8 cellular contexts compared by ENCODE assay signal in genomic region chr9:97501972-97502221, GRCh38. TPM values are rescaled to one million over a fixed set of nuclear protein-coding genes. Genes with fewer than 3 reads are reported as not detected.
DNase-seq lines count a peak whose midpoint lies in the region; ATAC-seq, FAIRE-seq and TF ChIP-seq lines count a peak whose summit lies in the region.

No MANE protein-coding gene starts in this region.

- DNase-seq in K562 (ENCODE audit: extremely low read depth in 1 of 4, low spot score in 3 of 4) (peak in 1 of 4 experiments; percentile 46), memory B cell (ENCODE audit: low spot score in 2 of 2) (peak in 1 of 2 donors; percentile 5), GM19240 (ENCODE audit: insufficient read length, low spot score) (no peak), NCI-H226 (no peak), RPMI8226 (no peak)
- no peak for DNase-seq in central memory CD4-positive, alpha-beta T cell

- H3K9me3 ChIP-seq in K562 (replicated peaks; ENCODE audit: control insufficient read depth, insufficient read depth, low read depth, low read length), result no peaks in the 10 kb centered on the region

- H3K4me1 Mint-ChIP-seq in memory B cell, result peaks cover 10% of the 10 kb centered on the region

- peak overlapping the region; percentile 91 for H3K4me2 ChIP-seq in K562 (ENCODE audit: insufficient read depth, low read length)

- peaks cover 18% of the 10 kb centered on the region for H3K27me3 Mint-ChIP-seq in memory B cell

- no peak for FAIRE-seq in K562 (lab: Jason Lieb, UNC)

- peaks cover 4% of the 10 kb centered on the region for H3K9me1 ChIP-seq in K562 (ENCODE audit: control insufficient read depth, insufficient read depth, low read length)

- H3K9ac ChIP-seq in K562 (ENCODE audit: insufficient read depth in 1 of 2, low read depth in 2 of 2, low read length in 2 of 2), result peak overlapping the region; percentile 84 to 99

- TF ChIP-seq EP300 in K562 (IDR thresholded peaks at IDR 0.05; ENCODE audit: low read length), result no peak

- BruUV-seq in K562 (replicated peaks; lab: Mats Ljungman, UMichigan), result no TSS peak

- POLR2A ChIA-PET in K562 (lab: Yijun Ruan, JAX), result interaction anchor here (0.7 to 2.2 kb wide), 8 partner anchors 9 to 1026 kb away, joined by 3 to 15 read pairs (median 4); no protein-coding TSS in a partner anchor

- no peak for TF ChIP-seq RAD21 in K562 (CRISPR knock-in tag; conservative IDR thresholded peaks at IDR 0.05 in 1 of 2, IDR thresholded peaks at IDR 0.05 in 1 of 2)

- no peak for TF ChIP-seq CTCF in K562 (IDR thresholded peaks at IDR 0.05 in 2 of 3, conservative IDR thresholded peaks at IDR 0.05 in 1 of 3; ENCODE audit: insufficient read depth in 2 of 3, low read depth in 1 of 3, low read length in 3 of 3)

- no peak for TF ChIP-seq POLR2A in K562 (conservative IDR thresholded peaks at IDR 0.05)

- peak overlapping the region; percentile 96 for H3K27ac ChIP-seq in K562 (ENCODE audit: extremely low read depth, low read depth, low read length)

- H3K27ac Mint-ChIP-seq in memory B cell, result no peak overlapping the region

- in situ Hi-C loops in K562 (cut with MboI), result no loop called here

- H3K4me1 ChIP-seq in K562 (replicated peaks in 1 of 2; ENCODE audit: control insufficient read depth in 2 of 2, insufficient read depth in 2 of 2, low read length in 2 of 2), result peaks cover 49 to 50% of the 10 kb centered on the region in 2 experiments

- H3K9me3 Mint-ChIP-seq in memory B cell, result peaks cover under 1% of the 10 kb centered on the region

- H3K27me3 ChIP-seq in K562 (ENCODE audit: control insufficient read depth in 2 of 2, insufficient read depth in 2 of 2, low read length in 2 of 2), result no peaks in the 10 kb centered on the region; a peak in 1 of 5 replicates

- H3K4me3 Mint-ChIP-seq in memory B cell, result no peak overlapping the region

- intact Hi-C loops in K562 (cut with micrococcal nuclease), result loop anchor here (1.0 to 5.0 kb wide), 3 partner anchors 32 to 85 kb away; no protein-coding TSS in a partner anchor

- H3K4me3 ChIP-seq in K562, result peak overlapping the region; percentile 88

- peak overlapping the region; percentile 60; the same call in 1 of the 2 replicates for H2AFZ ChIP-seq in K562 (ENCODE audit: low read depth, low read length)

- 0% methylated on average over 20 of the region's 30 CpGs for WGBS in K562 (ENCODE audit: insufficient coverage, low coverage, missing lambda C conversion rate)

- ATAC-seq in GM19324 (IDR thresholded peaks at IDR 0.05; ENCODE audit: low FRiP score, unreplicated experiment) (peak; percentile 38), HG02981 (IDR thresholded peaks at IDR 0.05; ENCODE audit: unreplicated experiment) (peak; percentile 23), K562 (peak; percentile 22), memory B cell (ENCODE audit: low read depth) (peak; percentile 27)

- H3K36me3 ChIP-seq in K562 (ENCODE audit: control insufficient read depth, insufficient read depth, low read length), result peaks cover 14% of the 10 kb centered on the region

- CTCF ChIA-PET in K562 (lab: Yijun Ruan, JAX; ENCODE audit: low intra/inter-chr PET ratio), result no interaction called here

- H3K36me3 Mint-ChIP-seq in memory B cell, result peaks cover 3% of the 10 kb centered on the region

- H3K79me2 ChIP-seq in K562 (ENCODE audit: control insufficient read depth, insufficient read depth, low read length), result peaks cover 51% of the 10 kb centered on the region

- H4K20me1 ChIP-seq in K562 (replicated peaks; ENCODE audit: control insufficient read depth, insufficient read depth, low read length), result peaks cover 6% of the 10 kb centered on the region; the same call in 1 of the 2 replicates

TF ChIP-seq in K562, 482 proteins besides CTCF, POLR2A, EP300 and RAD21:
- TF ChIP-seq RBFOX2 (IDR thresholded peaks at IDR 0.05; ENCODE audit: low read depth, low read length) (peak; percentile 62; the same call in 1 of the 2 replicates), REST (CRISPR knock-in tag; IDR thresholded peaks at IDR 0.05; ENCODE audit: low read depth) (peak; percentile 66; the same call in 1 of the 2 replicates), ZNF239 (CRISPR knock-in tag; IDR thresholded peaks at IDR 0.05) (no peak), ILF3 (IDR thresholded peaks at IDR 0.05; ENCODE audit: borderline replicate concordance) (no peak), HMG20B (CRISPR knock-in tag; IDR thresholded peaks at IDR 0.05) (no peak), HMGXB4 (CRISPR knock-in tag; IDR thresholded peaks at IDR 0.05) (no peak), MXI1 (IDR thresholded peaks at IDR 0.05; ENCODE audit: low read depth, low read length) (no peak), FIP1L1 (IDR thresholded peaks at IDR 0.05; ENCODE audit: low read depth, low read length, poor library complexity, severe bottlenecking) (peak; percentile 23), POLR2G (IDR thresholded peaks at IDR 0.05; ENCODE audit: low read depth, low read length) (peak; percentile 66)

RNA-seq across cellular contexts. Expression of gene TMOD1, which starts 0.4 kb away (rescaled TPM):
- 24.3 and 41.9 TPM in 2 replicates for total RNA-seq in K562 (2011; cell fraction: chromatin; rRNA removed; ENCODE audit: low replicate concordance)
- total RNA-seq in K562 (2011; cell fraction: nucleolus; rRNA removed), result 11.5 and 13.8 TPM in 2 replicates
- 19.4 and 22.3 TPM in 2 replicates for total RNA-seq in K562 (2011; cell fraction: nucleoplasm; rRNA removed)
- total RNA-seq in K562 (2014; rRNA removed) (10.4 and 11.3 TPM in 2 replicates), K562 (2014; rRNA removed; fragmentation: Illumina TruSeq; extraction: Trizol) (16.4 and 17.8 TPM in 2 replicates), K562 (2015; rRNA removed; fragmentation: Illumina TruSeq; extraction: Trizol) (7.1 TPM in 2 replicates), K562 (2021) (29.3 and 34.7 TPM in 2 replicates)
- polyA plus RNA-seq in K562 (2011; rRNA removed) (6.7 and 11.4 TPM in 2 replicates), K562 (2014; fragmentation: Illumina TruSeq; extraction: Trizol) (38.5 and 41.2 TPM in 2 replicates), K562 (2014; fragmentation: Nextera tagmentation; extraction: Ambion mirVana) (10 to 100 TPM; 11.6 to 14.2 TPM), K562 (2014; rRNA removed) (15.5 and 16.7 TPM in 2 replicates)
- polyA plus RNA-seq in K562 (2011; cell fraction: cytosol; rRNA removed), result 5.6 and 9.8 TPM in 2 replicates
- polyA plus RNA-seq in K562 (2011; cell fraction: nucleus; rRNA removed), result 14.9 and 18.0 TPM in 2 replicates
- polyA plus RNA-seq in K562 (2012), result 22.1 and 24.1 TPM in 2 replicates
- polyA minus RNA-seq in K562 (2011; rRNA and poly(A)+ RNA removed), result 12.1 and 12.2 TPM in 2 replicates
- polyA minus RNA-seq in K562 (2011; cell fraction: cytosol; rRNA and poly(A)+ RNA removed), result 11.6 and 13.2 TPM in 2 replicates
- 4.0 and 8.1 TPM in 2 replicates for polyA minus RNA-seq in K562 (2011; cell fraction: nucleus; rRNA and poly(A)+ RNA removed)
